Comparison of ENCODE assay signal across 22 cellular contexts in the genomic region with DNA sequence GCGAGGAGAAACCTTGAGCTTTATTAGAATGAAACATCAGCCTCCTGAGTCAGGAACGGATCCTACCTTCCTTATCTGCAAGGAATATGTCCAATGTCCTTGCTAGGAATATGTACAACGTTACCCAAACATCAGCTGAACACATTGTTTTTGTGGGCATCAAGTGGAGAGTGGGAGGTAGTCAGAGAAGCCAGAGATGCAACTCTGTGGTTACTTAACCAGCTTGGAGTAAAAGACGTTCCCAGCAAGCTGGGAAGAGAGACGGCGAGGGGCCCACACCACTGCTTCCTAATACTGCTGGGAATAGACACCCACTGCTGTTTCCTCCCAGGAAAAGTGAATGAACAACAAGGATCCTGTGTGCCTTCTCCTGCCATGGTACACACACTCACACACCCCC.
A peak's percentile ranks its signal among the peaks of the same experiment; 100 is the strongest.
DNase-seq lines count a peak whose midpoint lies in the region; ATAC-seq, FAIRE-seq and TF ChIP-seq lines count a peak whose summit lies in the region.
"Had no signal": no experiment of that assay in that cellular context is flagged by ENCODE, and none has a peak within 500 bp of the region (broad histone marks: within the 10 kb centered on the region; RNA-seq: fewer than 3 reads in every experiment).

No MANE protein-coding gene starts in this region.

- peak overlapping the region; percentile 62 for H3K27ac Mint-ChIP-seq in astrocyte (ENCODE audit: unreplicated experiment)
- H3K27ac Mint-ChIP-seq: CD8-positive, alpha-beta memory T cell had no signal

- 51% methylated on average over 6 of the region's 6 CpGs for WGBS in hepatocyte (ENCODE audit: low lambda C conversion rate, missing lambda C conversion rate)

- no peaks in the 10 kb centered on the region for H3K36me3 Mint-ChIP-seq in astrocyte (ENCODE audit: low read depth, unreplicated experiment)
- H3K36me3 Mint-ChIP-seq: CD8-positive, alpha-beta memory T cell had no signal

- peaks cover 19% of the 10 kb centered on the region for H3K4me1 Mint-ChIP-seq in astrocyte (ENCODE audit: low read depth, unreplicated experiment)
- H3K4me1 Mint-ChIP-seq: CD8-positive, alpha-beta memory T cell had no signal

- no peak overlapping the region for H3K4me3 ChIP-seq in astrocyte (ENCODE audit: insufficient read depth, low read depth, low read length)
- no peak overlapping the region for H3K4me3 ChIP-seq in hepatocyte
- H3K4me3 ChIP-seq: SJCRH30 had no signal

- peak; percentile 54 for ATAC-seq in omental fat pad (ENCODE audit: low FRiP score)
- ATAC-seq: HCT116, Panc1 had no signal

- no peak overlapping the region for H3K9ac ChIP-seq in astrocyte (ENCODE audit: low read length)

- peak; percentile 99 for FAIRE-seq in astrocyte (lab: Jason Lieb, UNC)
- FAIRE-seq: G401.6, GM18507 had no signal

- H3K79me2 ChIP-seq in astrocyte (ENCODE audit: insufficient read depth, low read length) (no peaks in the 10 kb centered on the region), hepatocyte (no peaks in the 10 kb centered on the region)

- no peaks in the 10 kb centered on the region for H3K27me3 Mint-ChIP-seq in astrocyte (ENCODE audit: low read depth, unreplicated experiment)

- DNase-seq in COLO829 (ENCODE audit: low spot score) (peak; percentile 14), astrocyte (ENCODE audit: low read depth) (peak; percentile 43), hepatocyte (ENCODE audit: low spot score) (no peak), omental fat pad (ENCODE audit: low spot score) (no peak), SKM-1 (lab: John Stamatoyannopoulos, UW; ENCODE audit: unreplicated experiment) (no peak), NCI-H1092 (lab: John Stamatoyannopoulos, UW) (no peak), cerebellum (ENCODE audit: low spot score) (no peak), cerebellar cortex (ENCODE audit: low spot score) (no peak)
- DNase-seq: CD8-positive, alpha-beta memory T cell; GOT3; Karpas-422; NCI-H1417; NCI-H1930; NCI-H2227 treated with DMSO at 0.1 percent for 48 hours; NCI-H510A treated with DMSO at 0.1 percent for 48 hours; NCI-H774; SJCRH30 had no signal

- no peak overlapping the region for H3K4me2 ChIP-seq in astrocyte (ENCODE audit: low read length)
- no peak overlapping the region for H3K4me2 ChIP-seq in hepatocyte

- no peaks in the 10 kb centered on the region for H3K9me2 ChIP-seq in hepatocyte (replicated peaks; ENCODE audit: insufficient read depth)

- H2AFZ ChIP-seq in astrocyte (ENCODE audit: low read depth, low read length) (no peak overlapping the region), hepatocyte (no peak overlapping the region)

- H3K27ac ChIP-seq in astrocyte (ENCODE audit: low read depth, low read length): no peak overlapping the region
- H3K27ac ChIP-seq in hepatocyte: peak overlapping the region; percentile 66
- H3K27ac ChIP-seq: C4-2B, SJCRH30 had no signal

- H3K4me3 Mint-ChIP-seq in astrocyte (ENCODE audit: unreplicated experiment): no peak overlapping the region
- H3K4me3 Mint-ChIP-seq: CD8-positive, alpha-beta memory T cell had no signal

- H3K9me3 Mint-ChIP-seq in astrocyte (ENCODE audit: unreplicated experiment): no peaks in the 10 kb centered on the region
- H3K9me3 Mint-ChIP-seq: CD8-positive, alpha-beta memory T cell had no signal

- H3K36me3 ChIP-seq in astrocyte (ENCODE audit: insufficient read depth, low read length) (no peaks in the 10 kb centered on the region), hepatocyte (replicated peaks; ENCODE audit: insufficient read depth, low read depth) (no peaks in the 10 kb centered on the region)
- H3K36me3 ChIP-seq: SJCRH30 had no signal

- no peaks in the 10 kb centered on the region for H4K20me1 ChIP-seq in astrocyte (ENCODE audit: insufficient read depth, low read length)
- no peaks in the 10 kb centered on the region for H4K20me1 ChIP-seq in hepatocyte (ENCODE audit: insufficient read depth, poor library complexity, severe bottlenecking)

- H3K27me3 ChIP-seq in astrocyte (ENCODE audit: insufficient read depth, low read length) (no peaks in the 10 kb centered on the region), hepatocyte (no peaks in the 10 kb centered on the region)
- H3K27me3 ChIP-seq: SJCRH30 had no signal

- no peaks in the 10 kb centered on the region for H3K9me3 ChIP-seq in astrocyte (ENCODE audit: insufficient read depth, low read depth, low read length)
- no peaks in the 10 kb centered on the region for H3K9me3 ChIP-seq in hepatocyte (ENCODE audit: low read depth)
- H3K9me3 ChIP-seq: SJCRH30 had no signal

- H3K4me1 ChIP-seq in astrocyte (ENCODE audit: insufficient read depth, low read length) (peaks cover 8% of the 10 kb centered on the region), hepatocyte (ENCODE audit: insufficient read depth) (peaks cover 13% of the 10 kb centered on the region)

- TF ChIP-seq CTCF in astrocyte (IDR thresholded peaks at IDR 0.05; ENCODE audit: insufficient read depth, low read depth, low read length) (no peak), hepatocyte (IDR thresholded peaks at IDR 0.05; ENCODE audit: poor library complexity) (no peak), omental fat pad (IDR thresholded peaks at IDR 0.05) (no peak)

Comparison
In these comparisons a context has a peak if more than half of its experiments do, and no peak if none do; other contexts are left out.
1. DNase-seq: peak in COLO829 (single experiment) and astrocyte (single experiment); none in hepatocyte (single experiment), omental fat pad (single experiment), SKM-1 (single experiment), NCI-H1092 (single experiment), cerebellum (single experiment) and cerebellar cortex (single experiment).